21 cellular contexts compared by ENCODE assay signal in genomic region chr15:45855210-45855906, GRCh38.
DNase-seq lines count a peak whose midpoint lies in the region; ATAC-seq, FAIRE-seq and TF ChIP-seq lines count a peak whose summit lies in the region.
"Had no signal": no experiment of that assay in that cellular context is flagged by ENCODE, and none has a peak within 500 bp of the region (broad histone marks: within the 10 kb centered on the region; RNA-seq: fewer than 3 reads in every experiment).

No MANE protein-coding gene starts in this region.

- H3K4me3 Mint-ChIP-seq in Calu3 (ENCODE audit: low read depth, unreplicated experiment), result no peak overlapping the region
- H3K4me3 Mint-ChIP-seq: activated naive CD4-positive, alpha-beta T cell treated with anti-CD3 and anti-CD28 coated beads for 36 hours; CD14-positive monocyte; stimulated activated memory B cell treated with anti-CD40 and anti-IgM and Interleukin-4, amounts not matched to agents 10 μg/mL and 1 μg/mL and 100 μg/mL, for 72 hours had no signal

- H3K27ac ChIP-seq in C4-2B (peak overlapping the region; percentile 55), VCaP (peak overlapping the region; percentile 87), HepG2 (ENCODE audit: extremely low read length, insufficient read depth, low read length) (no peak overlapping the region)
- H3K27ac ChIP-seq: ascending aorta had no signal

- intact Hi-C loops in HepG2 (cut with micrococcal nuclease; ENCODE audit: unreplicated experiment) (no loop called here), Calu3 (cut with micrococcal nuclease; ENCODE audit: unreplicated experiment) (no loop called here)

- DNase-seq in MV-4-11 (lab: John Stamatoyannopoulos, UW) (peak; percentile 9), HepG2 (ENCODE audit: low spot score) (peak; percentile 25), HUDEP-2 (lab: John Stamatoyannopoulos, UW; ENCODE audit: unreplicated experiment in 76 of 76) (no peak), Calu3 (no peak), amniotic stem cell (lab: John Stamatoyannopoulos, UW) (no peak)
- DNase-seq in activated CD8-positive, alpha-beta memory T cell treated with anti-CD3 and anti-CD28 coated beads for 24 hours, result no peak
- DNase-seq: activated CD4-positive, alpha-beta T cell treated with anti-CD3 and anti-CD28 coated beads, Interleukin-2, amount 50 U/mL, for 4 hours; activated naive CD4-positive, alpha-beta T cell treated with anti-CD3 and anti-CD28 coated beads for 36 hours; activated T-cell treated with anti-CD3 and anti-CD28 coated beads for 4 hours; MM.1S; NCI-H526; right cardiac atrium; stimulated activated CD4-positive, alpha-beta T cell treated with anti-CD3 and anti-CD28 coated beads, Interleukin-15, amount 100 ng/mL, for 24 hours had no signal

- WGBS in HepG2 (ENCODE audit: low lambda C conversion rate), result 3% methylated on average over 4 of the region's 4 CpGs

- no peaks in the 10 kb centered on the region for H3K27me3 ChIP-seq in HepG2 (ENCODE audit: control insufficient read depth in 1 of 2, insufficient read depth in 2 of 2, low read length in 2 of 2)
- H3K27me3 ChIP-seq: ascending aorta had no signal

- TF ChIP-seq POLR2A in HepG2 (IDR thresholded peaks at IDR 0.05; ENCODE audit: insufficient read depth in 1 of 2, low read depth in 2 of 2, low read length in 2 of 2), result no peak

- in situ Hi-C loops in HepG2 (cut with HindIII; ENCODE audit: extremely low pct_ligation_motif_present, low pct_unique_long_range_greater_than_20kb), result no loop called here

- H3K4me2 ChIP-seq in HepG2 (ENCODE audit: low read depth, low read length), result no peak overlapping the region

- no peaks in the 10 kb centered on the region for H3K36me3 Mint-ChIP-seq in Calu3 (ENCODE audit: insufficient read depth, unreplicated experiment)
- H3K36me3 Mint-ChIP-seq: CD14-positive monocyte; stimulated activated memory B cell treated with anti-CD40 and anti-IgM and Interleukin-4, amounts not matched to agents 10 μg/mL and 1 μg/mL and 100 μg/mL, for 72 hours had no signal

- no peak for FAIRE-seq in HepG2 (lab: Jason Lieb, UNC)
- FAIRE-seq: colon, endometrium, RCC 7860 had no signal

- TF ChIP-seq EP300 in HepG2 (IDR thresholded peaks at IDR 0.05; ENCODE audit: low read depth in 2 of 2, low read length in 2 of 2) (no peak), HepG2 (CRISPR knock-in tag; IDR thresholded peaks at IDR 0.05; ENCODE audit: borderline replicate concordance) (no peak)

- H3K36me3 ChIP-seq in HepG2 (replicated peaks in 1 of 2; ENCODE audit: control insufficient read depth in 1 of 2, insufficient read depth in 2 of 2, low read length in 2 of 2), result no peaks in the 10 kb centered on the region
- H3K36me3 ChIP-seq: ascending aorta had no signal

- no peak overlapping the region for H3K9ac ChIP-seq in HepG2 (ENCODE audit: insufficient read depth, low read depth, low read length)

- CTCF ChIA-PET in HepG2 (lab: Yijun Ruan, JAX; ENCODE audit: low intra/inter-chr PET ratio, low total read pairs) (no interaction called here), Calu3 (lab: Charles Lee) (no interaction called here)

- H2AFZ ChIP-seq in HepG2 (ENCODE audit: low read length), result no peak overlapping the region

- TF ChIP-seq RAD21 in HepG2 (CRISPR knock-in tag; IDR thresholded peaks at IDR 0.05), result no peak

- peaks cover 25% of the 10 kb centered on the region for H3K4me1 Mint-ChIP-seq in Calu3 (ENCODE audit: low read depth, unreplicated experiment)
- H3K4me1 Mint-ChIP-seq: CD14-positive monocyte; stimulated activated memory B cell treated with anti-CD40 and anti-IgM and Interleukin-4, amounts not matched to agents 10 μg/mL and 1 μg/mL and 100 μg/mL, for 72 hours had no signal

- no peaks in the 10 kb centered on the region for H4K20me1 ChIP-seq in HepG2 (ENCODE audit: insufficient read depth, low read length)

- no peak overlapping the region for H3K4me3 ChIP-seq in HepG2 (replicated peaks in 1 of 3; ENCODE audit: insufficient read depth in 1 of 3, low read depth in 2 of 3, low read length in 3 of 3)
- H3K4me3 ChIP-seq: ascending aorta had no signal

- BruUV-seq in HepG2 (replicated peaks; lab: Mats Ljungman, UMichigan) (no TSS peak), Calu3 (replicated peaks; lab: Mats Ljungman, UMichigan) (no TSS peak)

- H3K79me2 ChIP-seq in HepG2 (ENCODE audit: insufficient read depth, low read length), result no peaks in the 10 kb centered on the region

- POLR2A ChIA-PET in HepG2 (lab: Yijun Ruan, JAX), result no interaction called here

- no peak overlapping the region for H3K27ac Mint-ChIP-seq in Calu3 (ENCODE audit: unreplicated experiment)
- H3K27ac Mint-ChIP-seq: activated naive CD4-positive, alpha-beta T cell treated with anti-CD3 and anti-CD28 coated beads for 36 hours; CD14-positive monocyte; stimulated activated memory B cell treated with anti-CD40 and anti-IgM and Interleukin-4, amounts not matched to agents 10 μg/mL and 1 μg/mL and 100 μg/mL, for 72 hours had no signal

- no peaks in the 10 kb centered on the region for H3K9me3 Mint-ChIP-seq in Calu3 (ENCODE audit: low read depth, unreplicated experiment)
- H3K9me3 Mint-ChIP-seq: activated naive CD4-positive, alpha-beta T cell treated with anti-CD3 and anti-CD28 coated beads for 36 hours had no signal

- H3K27me3 Mint-ChIP-seq in Calu3 (ENCODE audit: unreplicated experiment), result no peaks in the 10 kb centered on the region
- H3K27me3 Mint-ChIP-seq: stimulated activated memory B cell treated with anti-CD40 and anti-IgM and Interleukin-4, amounts not matched to agents 10 μg/mL and 1 μg/mL and 100 μg/mL, for 72 hours had no signal

- peaks cover 15% of the 10 kb centered on the region for H3K4me1 ChIP-seq in HepG2 (ENCODE audit: insufficient read depth, low read length)
- H3K4me1 ChIP-seq: ascending aorta had no signal

- TF ChIP-seq CTCF in C4-2B (conservative IDR thresholded peaks at IDR 0.05) (no peak), VCaP (conservative IDR thresholded peaks at IDR 0.05) (no peak), HepG2 (CRISPR knock-in tag; IDR thresholded peaks at IDR 0.05) (peak; percentile 39), Calu3 (IDR thresholded peaks at IDR 0.05; ENCODE audit: unreplicated experiment) (no peak)

- H3K9me3 ChIP-seq in HepG2 (ENCODE audit: low read length), result peaks cover 4% of the 10 kb centered on the region

- peak; percentile 53 for ATAC-seq in HepG2
- ATAC-seq: right cardiac atrium; stimulated activated memory B cell treated with anti-CD40 and anti-IgM and Interleukin-4, amounts not matched to agents 10 μg/mL and 1 μg/mL and 100 μg/mL, for 72 hours had no signal

TF ChIP-seq in HepG2, 621 proteins besides CTCF, POLR2A, EP300 and RAD21:
- TF ChIP-seq ZNF280B (CRISPR knock-in tag; IDR thresholded peaks at IDR 0.05; ENCODE audit: borderline replicate concordance) (no peak), ZBTB7A (CRISPR knock-in tag; IDR thresholded peaks at IDR 0.05) (no peak), ZIK1 (CRISPR knock-in tag; IDR thresholded peaks at IDR 0.05; ENCODE audit: borderline replicate concordance, low read depth) (no peak), ZSCAN22 (CRISPR knock-in tag; IDR thresholded peaks at IDR 0.05) (no peak), KAT8 (CRISPR knock-in tag; IDR thresholded peaks at IDR 0.05) (no peak), ZNF337 (CRISPR knock-in tag; IDR thresholded peaks at IDR 0.05; ENCODE audit: borderline replicate concordance, low read depth) (no peak), POGZ (CRISPR knock-in tag; IDR thresholded peaks at IDR 0.05) (no peak), BCL6 (CRISPR knock-in tag; IDR thresholded peaks at IDR 0.05) (peak; percentile 26; the same call in 1 of the 2 replicates), ZMYM3 (CRISPR knock-in tag; IDR thresholded peaks at IDR 0.05) (no peak), TCF7 (IDR thresholded peaks at IDR 0.05; ENCODE audit: low read depth) (peak; percentile 52; the same call in 1 of the 2 replicates), FOXA1 (IDR thresholded peaks at IDR 0.05) (no peak), FOXA1 (CRISPR knock-in tag; IDR thresholded peaks at IDR 0.05) (peak; percentile 34; the same call in 1 of the 2 replicates), HBP1 (CRISPR knock-in tag; IDR thresholded peaks at IDR 0.05; ENCODE audit: low read depth) (no peak), SP2 (CRISPR knock-in tag; IDR thresholded peaks at IDR 0.05) (no peak), HNF4G (IDR thresholded peaks at IDR 0.05; ENCODE audit: borderline replicate concordance, low read depth, low read length) (no peak), HNF4G (CRISPR knock-in tag; IDR thresholded peaks at IDR 0.05; ENCODE audit: borderline replicate concordance, low read depth) (no peak), ONECUT2 (CRISPR knock-in tag; IDR thresholded peaks at IDR 0.05) (no peak)

Comparison
In these comparisons a context has a peak if more than half of its experiments do, and no peak if none do; other contexts are left out.
1. DNase-seq: peak in MV-4-11 (single experiment) and HepG2 (single experiment); none in HUDEP-2 (0 of 76), activated CD8-positive, alpha-beta memory T cell treated with anti-CD3 and anti-CD28 coated beads for 24 hours (single experiment), Calu3 (single experiment) and amniotic stem cell (single experiment).